9 cellular contexts compared by ENCODE assay signal in genomic region chr15:95325763-95326688, GRCh38.
DNase-seq lines count a peak whose midpoint lies in the region; ATAC-seq and TF ChIP-seq lines count a peak whose summit lies in the region.
"Had no signal": no experiment of that assay in that cellular context is flagged by ENCODE, and none has a peak within 500 bp of the region (broad histone marks: within the 10 kb centered on the region; RNA-seq: fewer than 3 reads in every experiment).

No MANE protein-coding gene starts in this region.

- peaks cover 8% of the 10 kb centered on the region for H3K27me3 ChIP-seq in adrenal gland
- peaks cover 19% of the 10 kb centered on the region for H3K27me3 ChIP-seq in mucosa of stomach (ENCODE audit: control insufficient read depth, insufficient read depth, low read length)
- H3K27me3 ChIP-seq in thyroid gland = no peaks in the 10 kb centered on the region

- peak in 1 of 6 experiments; percentile 25 for TF ChIP-seq CTCF in adrenal gland (IDR thresholded peaks at IDR 0.05)
- TF ChIP-seq CTCF in fibroblast of mammary gland (conservative IDR thresholded peaks at IDR 0.05; ENCODE audit: control insufficient read depth, insufficient read depth, low read depth, low read length) = no peak
- TF ChIP-seq CTCF in thyroid gland (IDR thresholded peaks at IDR 0.05) = no peak

- H3K4me3 ChIP-seq in adrenal gland (peak overlapping the region in 1 of 4 donors; percentile 45), fibroblast of mammary gland (ENCODE audit: control insufficient read depth, low read depth, low read length) (peak overlapping the region; percentile 20), mucosa of stomach (ENCODE audit: low read length) (no peak overlapping the region), thyroid gland (replicated peaks in 1 of 3) (peak overlapping the region in 1 of 3 donors; percentile 30)

- H3K4me1 ChIP-seq in adrenal gland (replicated peaks in 1 of 2) = peaks cover 0 to 4% of the 10 kb centered on the region in 2 donors
- H3K4me1 ChIP-seq in mucosa of stomach (ENCODE audit: control insufficient read depth, insufficient read depth, low read length) = no peaks in the 10 kb centered on the region
- H3K4me1 ChIP-seq in thyroid gland = peaks cover 0 to 6% of the 10 kb centered on the region in 2 donors

- no peak for ATAC-seq in HG03108 (IDR thresholded peaks at IDR 0.05; ENCODE audit: unreplicated experiment)
- ATAC-seq: activated naive CD4-positive, alpha-beta T cell treated with anti-CD3 and anti-CD28 coated beads, Interleukin-2, amount 50 U/mL, for 72 hours; T-cell had no signal

- no peaks in the 10 kb centered on the region for H3K36me3 ChIP-seq in adrenal gland (replicated peaks in 1 of 2)
- H3K36me3 ChIP-seq in mucosa of stomach (ENCODE audit: control insufficient read depth, insufficient read depth, low read length) = no peaks in the 10 kb centered on the region
- no peaks in the 10 kb centered on the region for H3K36me3 ChIP-seq in thyroid gland

- whole genome bisulfite sequencing in adrenal gland, 4 donors = 37 to 45% (median 41%) methylated on average over 10 of the region's 10 CpGs
- whole genome bisulfite sequencing in thyroid gland, 2 donors = 67 to 71% methylated on average over 10 of the region's 10 CpGs

- peak overlapping the region; percentile 41 for H3K9ac ChIP-seq in mucosa of stomach (ENCODE audit: low read length)

- intact Hi-C loops in adrenal gland (cut with DNase I) = no loop called here
- intact Hi-C loops in thyroid gland (cut with DNase I) = no loop called here

- H3K9me3 ChIP-seq in adrenal gland (replicated peaks in 1 of 3) (no peaks in the 10 kb centered on the region), mucosa of stomach (ENCODE audit: control insufficient read depth, low read length) (no peaks in the 10 kb centered on the region), thyroid gland (no peaks in the 10 kb centered on the region)

- H3K27ac ChIP-seq in adrenal gland (peak overlapping the region in 4 of 5 donors; percentile 70 to 94 (median 80)), thyroid gland (peak overlapping the region; percentile 69 to 93 (median 83))

- DNase-seq in adrenal gland = peak in 1 of 7 donors; percentile 16
- DNase-seq in fibroblast of mammary gland (ENCODE audit: low read depth) = peak; percentile 7
- no peak for DNase-seq in thyroid gland
- DNase-seq in activated T-cell treated with anti-CD3 and anti-CD28 coated beads, Interleukin-2, amount 50 U/mL, for 48 hours = no peak
- DNase-seq in HPDE6-E6E7 (ENCODE audit: extremely low spot score) = no peak
- DNase-seq: T-cell had no signal

- TF ChIP-seq POLR2A in adrenal gland (IDR thresholded peaks at IDR 0.05) (no peak), thyroid gland (IDR thresholded peaks at IDR 0.05) (peak in 1 of 2 donors; percentile 21)
